ENCODE assay signal across 24 cellular contexts in the genomic region with DNA sequence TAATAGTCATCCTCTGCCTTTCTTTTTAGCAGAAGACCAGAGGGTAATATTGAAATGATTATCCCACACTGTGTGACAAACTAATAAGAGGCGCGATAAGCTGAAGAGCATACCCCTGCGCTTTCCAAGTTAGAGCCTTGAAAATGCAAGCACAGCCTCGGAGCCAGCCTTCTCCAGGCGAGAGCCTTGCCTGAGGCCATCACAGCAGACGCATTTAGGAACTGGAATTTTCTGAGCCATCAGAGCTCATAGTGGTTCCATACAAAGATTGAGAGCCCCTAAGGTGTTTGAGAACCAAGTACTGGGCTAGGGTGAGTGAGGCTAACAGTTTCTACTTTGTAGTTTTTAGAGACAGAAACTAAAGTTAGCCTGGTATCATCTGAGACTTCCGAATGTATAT.
"Had no signal": no experiment of that assay in that cellular context is flagged by ENCODE, and none has a peak within 500 bp of the region (broad histone marks: within the 10 kb centered on the region; RNA-seq: fewer than 3 reads in every experiment).

No MANE protein-coding gene starts in this region.

- H3K9me3 Mint-ChIP-seq: naive thymus-derived CD8-positive, alpha-beta T cell; nephron progenitor cell; stimulated activated naive CD8-positive, alpha-beta T cell treated with anti-CD3 and anti-CD28 coated beads, Interleukin-15, Interleukin-2, amounts not matched to agents 100 ng/mL and 50 ng/mL, for 24 hours had no signal

- H3K27ac Mint-ChIP-seq: progenitor cell of endocrine pancreas had no signal

- DNase-seq: hippocampal formation; kidney; left colon; left lung; lower lobe of right lung; mammary epithelial cell; naive thymus-derived CD8-positive, alpha-beta T cell; nephron progenitor cell; ovary; stimulated activated CD4-positive, alpha-beta T cell treated with anti-CD3 and anti-CD28 coated beads, Interleukin-12 subunit alpha, Interleukin-12 subunit beta, amount 100 ng/mL, for 4 hours; stimulated activated CD4-positive, alpha-beta T cell treated with anti-CD3 and anti-CD28 coated beads, Interleukin-15, amount 100 ng/mL, for 24 hours; stimulated activated CD4-positive, alpha-beta T cell treated with anti-CD3 and anti-CD28 coated beads, Interleukin-2, amount 100 ng/mL, for 24 hours; stimulated activated CD4-positive, alpha-beta T cell treated with anti-CD3 and anti-CD28 coated beads, Interleukin-4, amount 100 ng/mL, for 1 hour; stimulated activated naive CD4-positive, alpha-beta T cell; tibial artery; trophoblast cell; upper lobe of right lung had no signal

- H3K4me3 ChIP-seq: left lung, lower lobe of right lung, ovary, right atrium auricular region, skin epidermis, suprapubic skin, thoracic aorta, tibial artery, upper lobe of right lung had no signal

- H3K4me1 Mint-ChIP-seq: nephron progenitor cell had no signal

- H3K9me3 ChIP-seq: left lung, lower lobe of right lung, ovary, right atrium auricular region, suprapubic skin, thoracic aorta, tibial artery, upper lobe of right lung had no signal

- H3K27ac ChIP-seq: left lung, lower lobe of right lung, ovary, right atrium auricular region, suprapubic skin, thoracic aorta, tibial artery, upper lobe of right lung had no signal

- H3K36me3 ChIP-seq: ovary had no signal

- ATAC-seq: left colon; left lung; naive thymus-derived CD8-positive, alpha-beta T cell; sciatic nerve had no signal

- H3K27me3 ChIP-seq: left lung, ovary, right atrium auricular region, suprapubic skin, tibial artery, upper lobe of right lung had no signal

- H3K4me3 Mint-ChIP-seq: naive thymus-derived CD8-positive, alpha-beta T cell; nephron progenitor cell; stimulated activated naive CD8-positive, alpha-beta T cell treated with anti-CD3 and anti-CD28 coated beads, Interleukin-15, Interleukin-2, amounts not matched to agents 100 ng/mL and 50 ng/mL, for 24 hours had no signal

- H3K27me3 Mint-ChIP-seq: naive thymus-derived CD8-positive, alpha-beta T cell; progenitor cell of endocrine pancreas; stimulated activated naive CD8-positive, alpha-beta T cell treated with anti-CD3 and anti-CD28 coated beads, Interleukin-15, Interleukin-2, amounts not matched to agents 100 ng/mL and 50 ng/mL, for 24 hours had no signal

- H3K4me1 ChIP-seq: left lung, lower lobe of right lung, right atrium auricular region, suprapubic skin, tibial artery, upper lobe of right lung had no signal
